Comparison of ENCODE assay signal across 14 cellular contexts in genomic region chr1:58721247-58721820, GRCh38.
"Had no signal": no experiment of that assay in that cellular context is flagged by ENCODE, and none has a peak within 500 bp of the region (broad histone marks: within the 10 kb centered on the region; RNA-seq: fewer than 3 reads in every experiment).

No MANE protein-coding gene starts in this region.

- H3K4me3 Mint-ChIP-seq: activated T-helper 1 cell treated with anti-CD3 and anti-CD28 coated beads, Interleukin-12 subunit alpha, Interleukin-12 subunit beta, Interleukin-2, Interleukin-4 antibody, amounts not matched to agents 30 ng/mL and 10 ng/mL and 1 ng/mL, durations not matched to agents 14 hours and 24 hours and 36 hours; nephron had no signal

- H3K27ac ChIP-seq: adrenal gland, foreskin keratinocyte, testis, upper lobe of right lung had no signal

- H3K4me1 ChIP-seq: adrenal gland, testis had no signal

- H3K36me3 ChIP-seq: adrenal gland, upper lobe of right lung had no signal

- H3K27ac Mint-ChIP-seq: activated T-helper 1 cell treated with anti-CD3 and anti-CD28 coated beads, Interleukin-12 subunit alpha, Interleukin-12 subunit beta, Interleukin-2, Interleukin-4 antibody, amounts not matched to agents 30 ng/mL and 10 ng/mL and 1 ng/mL, durations not matched to agents 14 hours and 24 hours and 36 hours; nephron had no signal

- ATAC-seq: esophagus mucosa; left lobe of liver; stimulated activated naive CD8-positive, alpha-beta T cell treated with anti-CD3 and anti-CD28 coated beads, Interleukin-15, Interleukin-2, amounts not matched to agents 100 U/mL and 50 U/mL, for 24 hours; upper lobe of right lung had no signal

- DNase-seq: activated CD4-positive, alpha-beta T cell treated with anti-CD3 and anti-CD28 coated beads for 4 hours; activated naive CD4-positive, alpha-beta T cell treated with Interleukin-2 at 50 U/mL for 16 hours; adrenal gland; cerebellar nuclear complex; mesenchymal stem cell; stimulated activated CD4-positive, alpha-beta T cell treated with anti-CD3 and anti-CD28 coated beads, Interleukin-12 subunit alpha, Interleukin-12 subunit beta, amount 100 ng/mL, for 4 hours; stimulated activated naive CD8-positive, alpha-beta T cell treated with anti-CD3 and anti-CD28 coated beads, Interleukin-15, Interleukin-2, amounts not matched to agents 100 U/mL and 50 U/mL, for 24 hours; testis; upper lobe of right lung had no signal

- H3K27me3 ChIP-seq: adrenal gland, foreskin keratinocyte, testis, upper lobe of right lung had no signal

- H3K4me3 ChIP-seq: adrenal gland, testis, upper lobe of right lung had no signal

- H3K9me3 ChIP-seq: adrenal gland, testis, upper lobe of right lung had no signal

- H3K9me3 Mint-ChIP-seq: activated T-helper 1 cell treated with anti-CD3 and anti-CD28 coated beads, Interleukin-12 subunit alpha, Interleukin-12 subunit beta, Interleukin-2, Interleukin-4 antibody, amounts not matched to agents 30 ng/mL and 10 ng/mL and 1 ng/mL, durations not matched to agents 14 hours and 24 hours and 36 hours; nephron had no signal
